ENCODE assay signal across 1 cellular context in genomic region chr7:24821045-24821853, GRCh38.
TF ChIP-seq lines count a peak whose summit lies in the region.

No MANE protein-coding gene starts in this region.

TF ChIP-seq in K562, 482 proteins besides CTCF, POLR2A, EP300 and RAD21 (continued from another document and continues in another):
- TF ChIP-seq NONO (IDR thresholded peaks at IDR 0.05; ENCODE audit: low read depth in 2 of 2, low read length in 1 of 2) (no peak), RBM17 (IDR thresholded peaks at IDR 0.05; ENCODE audit: borderline replicate concordance, low read depth, low read length) (no peak), CBX1 (IDR thresholded peaks at IDR 0.05; ENCODE audit: low read depth) (no peak), SNIP1 (IDR thresholded peaks at IDR 0.05; ENCODE audit: low read depth) (no peak), TBL1XR1 (IDR thresholded peaks at IDR 0.05; ENCODE audit: low read length in 2 of 2) (no peak), VEZF1 (CRISPR knock-in tag; IDR thresholded peaks at IDR 0.05) (peak; percentile 34; the same call in 1 of the 2 replicates), MEF2D (tag; conservative IDR thresholded peaks at IDR 0.05; ENCODE audit: low read depth) (no peak), KAT8 (IDR thresholded peaks at IDR 0.05; ENCODE audit: low read depth) (no peak), KDM2B (CRISPR knock-in tag; IDR thresholded peaks at IDR 0.05) (no peak), ZNF165 (CRISPR knock-in tag; IDR thresholded peaks at IDR 0.05; ENCODE audit: borderline replicate concordance) (no peak), CTCFL (IDR thresholded peaks at IDR 0.05; ENCODE audit: borderline replicate concordance, insufficient read depth, low read depth, low read length, poor library complexity, severe bottlenecking) (peak; percentile 54), PCBP1 (IDR thresholded peaks at IDR 0.05; ENCODE audit: low read depth, low read length, poor library complexity, severe bottlenecking) (no peak), CEBPZ (IDR thresholded peaks at IDR 0.05; ENCODE audit: borderline replicate concordance, low read depth, low read length) (no peak), ZNF75A (CRISPR knock-in tag; IDR thresholded peaks at IDR 0.05) (no peak), FOXA1 (IDR thresholded peaks at IDR 0.05; ENCODE audit: borderline replicate concordance) (no peak), HNRNPL (IDR thresholded peaks at IDR 0.05; ENCODE audit: low read depth, low read length) (no peak), MTA2 (IDR thresholded peaks at IDR 0.05; ENCODE audit: low read depth) (peak; percentile 15; the same call in 1 of the 2 replicates), PBX2 (CRISPR knock-in tag; IDR thresholded peaks at IDR 0.05; ENCODE audit: low read depth) (peak; percentile 64; the same call in 1 of the 2 replicates), PBX2 (tag; conservative IDR thresholded peaks at IDR 0.05; ENCODE audit: low read depth) (peak; percentile 88), ZNF143 (CRISPR knock-in tag; IDR thresholded peaks at IDR 0.05) (no peak), ZNF561 (CRISPR knock-in tag; conservative IDR thresholded peaks at IDR 0.05) (no peak), SRSF1 (IDR thresholded peaks at IDR 0.05; ENCODE audit: low read depth, low read length) (no peak), FOXM1 (IDR thresholded peaks at IDR 0.05; ENCODE audit: low read depth) (peak; percentile 43; the same call in 1 of the 2 replicates), FOXM1 (CRISPR knock-in tag; IDR thresholded peaks at IDR 0.05; ENCODE audit: low read depth) (no peak), ZFP1 (CRISPR knock-in tag; IDR thresholded peaks at IDR 0.05) (no peak), ZNF586 (CRISPR knock-in tag; conservative IDR thresholded peaks at IDR 0.05) (no peak), ZNF707 (CRISPR knock-in tag; conservative IDR thresholded peaks at IDR 0.05) (no peak), MYNN (IDR thresholded peaks at IDR 0.05) (peak; percentile 93), MYNN (CRISPR knock-in tag; IDR thresholded peaks at IDR 0.05) (no peak), U2AF2 (optimal IDR thresholded peaks at IDR 0.05; ENCODE audit: low read depth, low read length) (no peak), E2F5 (CRISPR knock-in tag; IDR thresholded peaks at IDR 0.05) (no peak), POLR2AphosphoS2 (IDR thresholded peaks at IDR 0.05; ENCODE audit: low read length) (no peak), KLF1 (tag; IDR thresholded peaks at IDR 0.05) (0 out of 2 replicates have a peak, but pooled peaks have one; percentile 63), TAF1 (IDR thresholded peaks at IDR 0.05; ENCODE audit: control insufficient read depth, extremely low read depth, insufficient read depth, low read length, severe bottlenecking) (no peak), ZNF121 (CRISPR knock-in tag; conservative IDR thresholded peaks at IDR 0.05) (no peak), RBM14 (IDR thresholded peaks at IDR 0.05; ENCODE audit: borderline replicate concordance, insufficient read depth, low read depth, low read length) (no peak), MEIS2 (IDR thresholded peaks at IDR 0.05; ENCODE audit: partially characterized antibody) (peak; percentile 99), TAF15 (IDR thresholded peaks at IDR 0.05; ENCODE audit: low read depth, low read length) (no peak), SREBF1 (IDR thresholded peaks at IDR 0.05; ENCODE audit: borderline replicate concordance, low read depth, low read length) (no peak), LCOR (CRISPR knock-in tag; IDR thresholded peaks at IDR 0.05) (peak; percentile 59; the same call in 1 of the 2 replicates), ASH1L (IDR thresholded peaks at IDR 0.05; ENCODE audit: borderline replicate concordance, low read depth, partially characterized antibody) (no peak), ZNF644 (tag; IDR thresholded peaks at IDR 0.05; ENCODE audit: low read depth) (no peak)
- TF ChIP-seq, protein P1, sequence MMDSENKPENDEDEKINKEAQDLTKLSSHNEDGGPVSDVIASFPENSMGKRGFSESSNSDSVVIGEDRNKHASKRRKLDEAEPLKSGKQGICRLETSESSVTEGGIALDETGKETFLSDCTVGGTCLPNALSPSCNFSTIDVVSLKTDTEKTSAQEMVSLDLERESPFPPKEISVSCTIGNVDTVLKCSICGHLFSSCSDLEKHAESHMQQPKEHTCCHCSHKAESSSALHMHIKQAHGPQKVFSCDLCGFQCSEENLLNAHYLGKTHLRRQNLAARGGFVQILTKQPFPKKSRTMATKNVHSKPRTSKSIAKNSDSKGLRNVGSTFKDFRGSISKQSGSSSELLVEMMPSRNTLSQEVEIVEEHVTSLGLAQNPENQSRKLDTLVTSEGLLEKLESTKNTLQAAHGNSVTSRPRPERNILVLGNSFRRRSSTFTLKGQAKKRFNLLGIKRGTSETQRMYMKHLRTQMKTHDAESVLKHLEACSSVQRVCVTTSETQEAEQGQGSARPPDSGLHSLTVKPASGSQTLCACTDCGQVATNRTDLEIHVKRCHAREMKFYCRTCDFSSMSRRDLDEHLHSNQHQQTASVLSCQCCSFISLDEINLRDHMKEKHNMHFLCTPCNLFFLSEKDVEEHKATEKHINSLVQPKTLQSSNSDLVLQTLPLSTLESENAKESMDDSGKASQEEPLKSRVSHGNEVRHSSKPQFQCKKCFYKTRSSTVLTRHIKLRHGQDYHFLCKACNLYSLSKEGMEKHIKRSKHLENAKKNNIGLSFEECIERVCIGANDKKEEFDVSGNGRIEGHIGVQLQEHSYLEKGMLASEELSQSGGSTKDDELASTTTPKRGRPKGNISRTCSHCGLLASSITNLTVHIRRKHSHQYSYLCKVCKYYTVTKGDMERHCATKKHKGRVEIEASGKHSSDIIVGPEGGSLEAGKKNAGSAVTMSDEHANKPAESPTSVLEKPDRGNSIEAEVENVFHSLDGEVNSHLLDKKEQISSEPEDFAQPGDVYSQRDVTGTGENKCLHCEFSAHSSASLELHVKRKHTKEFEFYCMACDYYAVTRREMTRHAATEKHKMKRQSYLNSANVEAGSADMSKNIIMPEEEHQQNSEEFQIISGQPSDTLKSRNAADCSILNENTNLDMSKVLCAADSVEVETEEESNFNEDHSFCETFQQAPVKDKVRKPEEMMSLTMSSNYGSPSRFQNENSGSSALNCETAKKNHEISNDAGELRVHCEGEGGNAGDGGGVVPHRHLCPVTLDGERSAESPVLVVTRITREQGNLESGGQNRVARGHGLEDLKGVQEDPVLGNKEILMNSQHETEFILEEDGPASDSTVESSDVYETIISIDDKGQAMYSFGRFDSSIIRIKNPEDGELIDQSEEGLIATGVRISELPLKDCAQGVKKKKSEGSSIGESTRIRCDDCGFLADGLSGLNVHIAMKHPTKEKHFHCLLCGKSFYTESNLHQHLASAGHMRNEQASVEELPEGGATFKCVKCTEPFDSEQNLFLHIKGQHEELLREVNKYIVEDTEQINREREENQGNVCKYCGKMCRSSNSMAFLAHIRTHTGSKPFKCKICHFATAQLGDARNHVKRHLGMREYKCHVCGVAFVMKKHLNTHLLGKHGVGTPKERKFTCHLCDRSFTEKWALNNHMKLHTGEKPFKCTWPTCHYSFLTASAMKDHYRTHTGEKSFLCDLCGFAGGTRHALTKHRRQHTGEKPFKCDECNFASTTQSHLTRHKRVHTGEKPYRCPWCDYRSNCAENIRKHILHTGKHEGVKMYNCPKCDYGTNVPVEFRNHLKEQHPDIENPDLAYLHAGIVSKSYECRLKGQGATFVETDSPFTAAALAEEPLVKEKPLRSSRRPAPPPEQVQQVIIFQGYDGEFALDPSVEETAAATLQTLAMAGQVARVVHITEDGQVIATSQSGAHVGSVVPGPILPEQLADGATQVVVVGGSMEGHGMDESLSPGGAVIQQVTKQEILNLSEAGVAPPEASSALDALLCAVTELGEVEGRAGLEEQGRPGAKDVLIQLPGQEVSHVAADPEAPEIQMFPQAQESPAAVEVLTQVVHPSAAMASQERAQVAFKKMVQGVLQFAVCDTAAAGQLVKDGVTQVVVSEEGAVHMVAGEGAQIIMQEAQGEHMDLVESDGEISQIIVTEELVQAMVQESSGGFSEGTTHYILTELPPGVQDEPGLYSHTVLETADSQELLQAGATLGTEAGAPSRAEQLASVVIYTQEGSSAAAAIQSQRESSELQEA (IDR thresholded peaks at IDR 0.05; ENCODE audit: low read depth): no peak
- TF ChIP-seq, protein P2, sequence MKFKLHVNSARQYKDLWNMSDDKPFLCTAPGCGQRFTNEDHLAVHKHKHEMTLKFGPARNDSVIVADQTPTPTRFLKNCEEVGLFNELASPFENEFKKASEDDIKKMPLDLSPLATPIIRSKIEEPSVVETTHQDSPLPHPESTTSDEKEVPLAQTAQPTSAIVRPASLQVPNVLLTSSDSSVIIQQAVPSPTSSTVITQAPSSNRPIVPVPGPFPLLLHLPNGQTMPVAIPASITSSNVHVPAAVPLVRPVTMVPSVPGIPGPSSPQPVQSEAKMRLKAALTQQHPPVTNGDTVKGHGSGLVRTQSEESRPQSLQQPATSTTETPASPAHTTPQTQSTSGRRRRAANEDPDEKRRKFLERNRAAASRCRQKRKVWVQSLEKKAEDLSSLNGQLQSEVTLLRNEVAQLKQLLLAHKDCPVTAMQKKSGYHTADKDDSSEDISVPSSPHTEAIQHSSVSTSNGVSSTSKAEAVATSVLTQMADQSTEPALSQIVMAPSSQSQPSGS (CRISPR knock-in tag; IDR thresholded peaks at IDR 0.05): no peak
- TF ChIP-seq, protein P3, sequence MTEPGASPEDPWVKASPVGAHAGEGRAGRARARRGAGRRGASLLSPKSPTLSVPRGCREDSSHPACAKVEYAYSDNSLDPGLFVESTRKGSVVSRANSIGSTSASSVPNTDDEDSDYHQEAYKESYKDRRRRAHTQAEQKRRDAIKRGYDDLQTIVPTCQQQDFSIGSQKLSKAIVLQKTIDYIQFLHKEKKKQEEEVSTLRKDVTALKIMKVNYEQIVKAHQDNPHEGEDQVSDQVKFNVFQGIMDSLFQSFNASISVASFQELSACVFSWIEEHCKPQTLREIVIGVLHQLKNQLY (CRISPR knock-in tag; conservative IDR thresholded peaks at IDR 0.05): no peak
